In the genomic region with DNA sequence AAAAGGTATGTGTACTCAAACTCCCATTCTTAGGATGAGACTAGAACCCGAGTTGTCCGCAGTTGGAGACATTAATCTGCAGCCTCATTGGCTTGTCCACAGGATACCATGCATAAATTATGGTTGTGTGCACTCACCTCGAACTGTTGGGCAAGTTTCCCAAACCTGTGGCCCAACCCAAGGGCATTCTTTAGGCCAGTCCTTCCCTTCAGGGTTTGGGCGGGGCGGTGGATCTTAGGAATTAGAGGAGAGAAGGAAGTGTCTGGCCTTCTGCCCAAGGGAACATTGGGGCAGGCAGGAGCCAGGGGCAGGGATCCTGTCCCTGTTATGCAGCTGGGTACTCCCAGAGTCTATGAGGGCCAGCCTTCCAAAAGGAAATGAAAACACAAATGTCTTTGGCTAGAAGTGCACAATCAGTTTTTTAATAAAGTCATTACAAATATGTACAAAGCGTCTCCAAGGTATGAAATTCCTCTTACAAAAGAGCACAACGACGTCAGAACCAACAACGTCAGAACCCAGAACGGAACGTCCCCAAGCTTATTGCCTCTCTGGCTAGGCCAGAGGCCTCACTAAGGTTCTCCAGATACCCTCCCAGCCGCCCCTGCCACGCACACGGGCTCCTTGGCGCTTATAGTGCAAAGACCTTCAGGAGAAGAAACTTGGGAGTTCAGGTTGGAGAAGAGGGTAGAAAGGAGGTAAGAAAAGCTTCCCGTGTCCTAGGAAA, we compare ENCODE assay signal across 1 cellular context.
TF ChIP-seq lines count a peak whose summit lies in the region.

No MANE protein-coding gene starts in this region.

TF ChIP-seq in HCT116, 20 proteins besides CTCF, POLR2A, EP300 and RAD21:
- TF ChIP-seq ELF1 (IDR thresholded peaks at IDR 0.05; ENCODE audit: borderline replicate concordance, low read depth) (no peak), CBX3 (IDR thresholded peaks at IDR 0.05; ENCODE audit: low read depth) (no peak), CEBPB (IDR thresholded peaks at IDR 0.05; ENCODE audit: low read depth) (no peak)
